ENCODE assay signal across 8 cellular contexts in the genomic region with DNA sequence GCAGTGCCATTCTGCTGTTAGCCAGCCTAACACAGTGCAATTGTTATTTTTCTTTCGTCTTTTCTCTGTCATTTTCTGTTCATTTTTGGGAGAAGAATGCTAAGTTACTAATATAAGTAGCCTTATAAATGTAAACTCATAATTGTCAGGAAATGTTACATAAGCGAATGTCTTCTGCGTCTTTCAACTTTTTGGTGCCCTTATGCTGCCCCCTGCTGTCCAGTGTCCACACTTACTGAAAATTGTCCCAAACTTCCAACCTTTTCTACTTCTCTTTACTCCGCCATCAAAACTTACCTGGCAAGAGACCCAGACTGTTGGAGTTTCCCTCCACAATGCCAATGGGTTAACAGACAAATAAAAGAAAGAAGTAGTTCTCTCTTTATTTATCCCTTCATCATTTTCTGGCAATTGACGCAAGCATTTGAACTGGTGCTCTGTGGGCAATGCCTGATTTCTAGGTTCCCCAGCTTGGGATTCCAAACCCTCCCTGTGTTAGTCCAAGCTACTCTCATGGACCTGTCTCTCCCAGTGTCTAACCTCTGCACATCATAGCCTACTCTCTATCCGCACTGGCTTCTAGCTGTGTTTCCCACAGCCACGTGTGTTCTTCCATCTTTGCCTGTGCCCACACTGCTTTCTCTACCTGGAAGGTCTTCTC. TPM values are rescaled to one million over a fixed set of nuclear protein-coding genes. Genes with fewer than 3 reads are reported as not detected.
DNase-seq lines count a peak whose midpoint lies in the region; ATAC-seq, FAIRE-seq and TF ChIP-seq lines count a peak whose summit lies in the region.

No MANE protein-coding gene starts in this region.

- H3K9me3 ChIP-seq in psoas muscle: no peaks in the 10 kb centered on the region

- no peak for FAIRE-seq in urothelium cell line (lab: Jason Lieb, UNC)

- H3K4me3 ChIP-seq in psoas muscle: peak overlapping the region; percentile 42

- H3K9me3 Mint-ChIP-seq in activated naive CD8-positive, alpha-beta T cell treated with anti-CD3 and anti-CD28 coated beads for 36 hours: no peaks in the 10 kb centered on the region

- H3K27ac ChIP-seq in psoas muscle: peak overlapping the region; percentile 13

- H3K4me1 Mint-ChIP-seq in activated naive CD8-positive, alpha-beta T cell treated with anti-CD3 and anti-CD28 coated beads for 36 hours: peaks cover 59% of the 10 kb centered on the region

- no peaks in the 10 kb centered on the region for H3K27me3 ChIP-seq in psoas muscle (ENCODE audit: insufficient read depth in 3 of 3, low read length in 2 of 3)

- H3K4me3 Mint-ChIP-seq in activated naive CD8-positive, alpha-beta T cell treated with anti-CD3 and anti-CD28 coated beads for 36 hours: peak overlapping the region; percentile 14

- H3K36me3 Mint-ChIP-seq in activated naive CD8-positive, alpha-beta T cell treated with anti-CD3 and anti-CD28 coated beads for 36 hours: peaks cover 11% of the 10 kb centered on the region

- H3K36me3 ChIP-seq in psoas muscle (ENCODE audit: insufficient read depth in 1 of 2, low read depth in 1 of 2): no peaks in the 10 kb centered on the region

- peak; percentile 72 for DNase-seq in ELR (ENCODE audit: low read depth)
- DNase-seq in HK-2 (ENCODE audit: unreplicated experiment): peak; percentile 20
- peak; percentile 47 for DNase-seq in SW480 (ENCODE audit: low spot score)
- DNase-seq in activated naive CD8-positive, alpha-beta T cell treated with anti-CD3 and anti-CD28 coated beads for 36 hours: peak; percentile 62
- no peak for DNase-seq in Right ventricle myocardium inferior (ENCODE audit: missing footprints)
- peak; percentile 61 to 72 for DNase-seq in psoas muscle
- peak; percentile 65 for DNase-seq in urothelium cell line (ENCODE audit: low spot score)

- TF ChIP-seq CTCF in psoas muscle (IDR thresholded peaks at IDR 0.05): peak; percentile 79

- H3K27me3 Mint-ChIP-seq in activated naive CD8-positive, alpha-beta T cell treated with anti-CD3 and anti-CD28 coated beads for 36 hours: no peaks in the 10 kb centered on the region

- peak overlapping the region; percentile 22 for H3K27ac Mint-ChIP-seq in activated naive CD8-positive, alpha-beta T cell treated with anti-CD3 and anti-CD28 coated beads for 36 hours

- 24 to 33% (median 26%) methylated on average over 7 of the region's 7 CpGs for WGBS in psoas muscle, 3 donors

- H3K4me1 ChIP-seq in psoas muscle: peaks cover 21% of the 10 kb centered on the region

- intact Hi-C loops in Right ventricle myocardium inferior (cut with DNase I) (loop anchor here (2.0 to 5.0 kb wide), 2 partner anchors 111 to 176 kb away; no protein-coding TSS in a partner anchor), psoas muscle (cut with DNase I) (loop anchor here (2.0 to 5.0 kb wide), 3 partner anchors 111 to 177 kb away; no protein-coding TSS in a partner anchor)

- peak; percentile 38 for ATAC-seq in Right ventricle myocardium inferior
- ATAC-seq in psoas muscle: peak; percentile 62 to 75 (median 70)
- no peak for ATAC-seq in GM21390 (IDR thresholded peaks at IDR 0.05; ENCODE audit: unreplicated experiment)

RNA-seq across cellular contexts. Expression of a gene that starts 21.0 kb away (rescaled TPM):
- 10 to 100 TPM; 32.1 to 33.1 TPM for total RNA-seq in activated naive CD8-positive, alpha-beta T cell treated with anti-CD3 and anti-CD28 coated beads for 36 hours
- total RNA-seq in Right ventricle myocardium inferior (18.0 TPM), psoas muscle (10 to 100 TPM; 20.7 to 37.1 (median 27.1) TPM)
- polyA plus RNA-seq in psoas muscle: 10 to 100 TPM; 19.5 to 27.3 (median 20.7) TPM
